Comparison of ENCODE assay signal across 8 cellular contexts in genomic region chr4:149264093-149264733, GRCh38.
DNase-seq lines count a peak whose midpoint lies in the region; ATAC-seq and TF ChIP-seq lines count a peak whose summit lies in the region.

No MANE protein-coding gene starts in this region.

- POLR2A ChIA-PET in Panc1 (lab: Charles Lee): no interaction called here

- no peak overlapping the region for H3K27ac ChIP-seq in Panc1 (ENCODE audit: low read length)

- H3K36me3 Mint-ChIP-seq in endothelial cell (ENCODE audit: low read depth, unreplicated experiment): no peaks in the 10 kb centered on the region
- no peaks in the 10 kb centered on the region for H3K36me3 Mint-ChIP-seq in osteocyte (ENCODE audit: unreplicated experiment)

- H3K27ac Mint-ChIP-seq in endothelial cell (ENCODE audit: unreplicated experiment): no peak overlapping the region
- no peak overlapping the region for H3K27ac Mint-ChIP-seq in osteocyte (ENCODE audit: unreplicated experiment)

- DNase-seq in SIG-M5 treated with dmso at 0.1 percent for 504 hours (lab: John Stamatoyannopoulos, UW; ENCODE audit: unreplicated experiment): peak; percentile 54
- no peak for DNase-seq in SIG-M5 (lab: John Stamatoyannopoulos, UW)
- DNase-seq in Panc1 (ENCODE audit: low read depth, low spot score): peak; percentile 22
- DNase-seq in endothelial cell (ENCODE audit: low spot score): peak; percentile 50
- DNase-seq in osteocyte (ENCODE audit: extremely low spot score, unreplicated experiment): no peak
- DNase-seq in DMS79 (lab: John Stamatoyannopoulos, UW): no peak

- H3K9me3 ChIP-seq in Panc1 (ENCODE audit: control insufficient read depth, insufficient read depth, low read depth, low read length): no peaks in the 10 kb centered on the region

- intact Hi-C loops in Panc1 (cut with micrococcal nuclease; ENCODE audit: unreplicated experiment): no loop called here

- no TSS peak for BruUV-seq in Panc1 (replicated peaks; lab: Mats Ljungman, UMichigan)

- H3K4me3 Mint-ChIP-seq in endothelial cell (ENCODE audit: unreplicated experiment) (no peak overlapping the region), osteocyte (ENCODE audit: unreplicated experiment) (no peak overlapping the region)

- H3K4me1 ChIP-seq in Panc1 (ENCODE audit: control insufficient read depth, insufficient read depth, low read length): no peaks in the 10 kb centered on the region

- H3K4me1 Mint-ChIP-seq in endothelial cell (ENCODE audit: unreplicated experiment) (no peaks in the 10 kb centered on the region), osteocyte (ENCODE audit: unreplicated experiment) (no peaks in the 10 kb centered on the region)

- TF ChIP-seq CTCF in Panc1 (IDR thresholded peaks at IDR 0.05) (peak; percentile 69), endothelial cell (IDR thresholded peaks at IDR 0.05; ENCODE audit: unreplicated experiment) (peak; percentile 67), osteocyte (IDR thresholded peaks at IDR 0.05) (peak; percentile 60)

- H3K9me3 Mint-ChIP-seq in endothelial cell (ENCODE audit: unreplicated experiment) (no peaks in the 10 kb centered on the region), osteocyte (ENCODE audit: unreplicated experiment) (no peaks in the 10 kb centered on the region)

- no peak overlapping the region for H3K4me3 ChIP-seq in Panc1 (ENCODE audit: low read depth in 2 of 2, low read length in 2 of 2)

- CTCF ChIA-PET in Panc1 (lab: Charles Lee): no interaction called here

- in situ Hi-C loops in Panc1 (cut with HindIII; ENCODE audit: low pct_unique_long_range_greater_than_20kb, low sequenced_read_pairs): no loop called here

- ATAC-seq in GM19455 (IDR thresholded peaks at IDR 0.05; ENCODE audit: unreplicated experiment) (peak; percentile 90), HG03520 (IDR thresholded peaks at IDR 0.05; ENCODE audit: unreplicated experiment) (peak; percentile 93), Panc1 (peak; percentile 76)

- H3K27me3 Mint-ChIP-seq in endothelial cell (ENCODE audit: unreplicated experiment): no peaks in the 10 kb centered on the region
- no peaks in the 10 kb centered on the region for H3K27me3 Mint-ChIP-seq in osteocyte (ENCODE audit: unreplicated experiment)

- H3K36me3 ChIP-seq in Panc1 (ENCODE audit: control insufficient read depth, insufficient read depth, low read length): no peaks in the 10 kb centered on the region

- H3K27me3 ChIP-seq in Panc1 (ENCODE audit: control insufficient read depth, insufficient read depth, low read length): no peaks in the 10 kb centered on the region

Comparison
In these comparisons a context has a peak if more than half of its experiments do, and no peak if none do; other contexts are left out.
1. DNase-seq: peak in SIG-M5 treated with dmso at 0.1 percent for 504 hours (single experiment), Panc1 (single experiment) and endothelial cell (single experiment); none in SIG-M5 (single experiment), osteocyte (single experiment) and DMS79 (single experiment).
2. Peak in every context shown above with its lines, with median percentiles within 50 percentile points of each other: ATAC-seq and CTCF ChIP-seq.